ENCODE assay signal across 15 cellular contexts in genomic region chr3:147407495-147408179, GRCh38. TPM values are rescaled to one million over a fixed set of nuclear protein-coding genes. Genes with fewer than 3 reads are reported as not detected.
A peak's percentile ranks its signal among the peaks of the same experiment; 100 is the strongest.
DNase-seq lines count a peak whose midpoint lies in the region; ATAC-seq, FAIRE-seq and TF ChIP-seq lines count a peak whose summit lies in the region.
"Had no signal": no experiment of that assay in that cellular context is flagged by ENCODE, and none has a peak within 500 bp of the region (broad histone marks: within the 10 kb centered on the region; RNA-seq: fewer than 3 reads in every experiment).

No MANE protein-coding gene starts in this region.

- H3K9me3 Mint-ChIP-seq in astrocyte (ENCODE audit: unreplicated experiment) (peaks cover 31% of the 10 kb centered on the region), type B pancreatic cell (no peaks in the 10 kb centered on the region)

- H3K9ac ChIP-seq in astrocyte (ENCODE audit: low read length) (peak overlapping the region; percentile 82), iPS-20b (ENCODE audit: low read depth, low read length) (peak overlapping the region; percentile 46; the same call in 1 of the 2 replicates)

- H2AFZ ChIP-seq in astrocyte (ENCODE audit: low read depth, low read length), result no peak overlapping the region

- H3K36me3 ChIP-seq in astrocyte (ENCODE audit: insufficient read depth, low read length) (no peaks in the 10 kb centered on the region), iPS-20b (ENCODE audit: insufficient read depth, low read depth, low read length) (no peaks in the 10 kb centered on the region)
- H3K36me3 ChIP-seq: gastroesophageal sphincter had no signal

- H3K27me3 ChIP-seq in right cardiac atrium (ENCODE audit: control insufficient read depth, insufficient read depth) (peaks cover 5% of the 10 kb centered on the region), astrocyte (ENCODE audit: insufficient read depth, low read length) (peaks cover 48% of the 10 kb centered on the region), iPS-20b (ENCODE audit: insufficient read depth, low read length) (peaks cover 100% of the 10 kb centered on the region)

- TF ChIP-seq CTCF in astrocyte (IDR thresholded peaks at IDR 0.05; ENCODE audit: insufficient read depth, low read depth, low read length) (no peak), type B pancreatic cell (conservative IDR thresholded peaks at IDR 0.05) (peak; percentile 36)

- H3K27me3 Mint-ChIP-seq in astrocyte (ENCODE audit: low read depth, unreplicated experiment) (peaks cover 86% of the 10 kb centered on the region), type B pancreatic cell (peaks cover 93% of the 10 kb centered on the region)

- no peak for FAIRE-seq in astrocyte (lab: Jason Lieb, UNC)
- FAIRE-seq: G401.6 had no signal

- H3K36me3 Mint-ChIP-seq in astrocyte (ENCODE audit: low read depth, unreplicated experiment) (no peaks in the 10 kb centered on the region), type B pancreatic cell (peaks cover 18% of the 10 kb centered on the region)

- H3K9me3 ChIP-seq in right cardiac atrium (ENCODE audit: control insufficient read depth, low read length) (no peaks in the 10 kb centered on the region), astrocyte (ENCODE audit: insufficient read depth, low read depth, low read length) (no peaks in the 10 kb centered on the region), iPS-20b (ENCODE audit: insufficient read depth, low read depth, low read length) (no peaks in the 10 kb centered on the region; the same call in 1 of the 2 replicates)

- 12% methylated on average over 27 of the region's 27 CpGs for WGBS in right cardiac atrium

- peak overlapping the region; percentile 88 for H3K4me2 ChIP-seq in astrocyte (ENCODE audit: low read length)

- H3K79me2 ChIP-seq in astrocyte (ENCODE audit: insufficient read depth, low read length), result peaks cover 79% of the 10 kb centered on the region

- peaks cover 13% of the 10 kb centered on the region for H4K20me1 ChIP-seq in astrocyte (ENCODE audit: insufficient read depth, low read length)

- H3K4me1 Mint-ChIP-seq in astrocyte (ENCODE audit: low read depth, unreplicated experiment), result peaks cover 4% of the 10 kb centered on the region
- peaks cover 20% of the 10 kb centered on the region for H3K4me1 Mint-ChIP-seq in type B pancreatic cell (ENCODE audit: unreplicated experiment)

- H3K4me1 ChIP-seq in right cardiac atrium (ENCODE audit: control insufficient read depth, insufficient read depth, low read length) (peaks cover 8% of the 10 kb centered on the region), astrocyte (ENCODE audit: insufficient read depth, low read length) (peaks cover 42% of the 10 kb centered on the region), iPS-20b (ENCODE audit: insufficient read depth, low read length) (peaks cover 31% of the 10 kb centered on the region; the same call in 1 of the 2 replicates)

- H3K4me3 Mint-ChIP-seq in astrocyte (ENCODE audit: unreplicated experiment) (no peak overlapping the region), type B pancreatic cell (peak overlapping the region; percentile 87)

- H3K4me3 ChIP-seq in right cardiac atrium (ENCODE audit: low read length), result peak overlapping the region; percentile 16
- H3K4me3 ChIP-seq in astrocyte (ENCODE audit: insufficient read depth, low read depth, low read length), result peak overlapping the region; percentile 82
- H3K4me3 ChIP-seq in iPS-20b (ENCODE audit: low read length), result peak overlapping the region; percentile 64
- H3K4me3 ChIP-seq: gastroesophageal sphincter had no signal

- DNase-seq in right cardiac atrium, result no peak
- DNase-seq in left ventricle myocardium superior, result no peak
- DNase-seq in astrocyte (ENCODE audit: low read depth), result no peak
- no peak for DNase-seq in type B pancreatic cell (ENCODE audit: extremely low spot score, unreplicated experiment)
- DNase-seq in NCI-H774 (lab: John Stamatoyannopoulos, UW), result no peak
- no peak for DNase-seq in DMS53 treated with DMSO at 0.1 percent for 48 hours (lab: John Stamatoyannopoulos, UW; ENCODE audit: unreplicated experiment)
- no peak for DNase-seq in germinal center (ENCODE audit: low spot score)
- DNase-seq: effector memory CD4-positive, alpha-beta T cell; left cardiac atrium; NCI-H446; T-helper 9 cell had no signal

- H3K27ac ChIP-seq in right cardiac atrium (ENCODE audit: low read length) (no peak overlapping the region), astrocyte (ENCODE audit: low read depth, low read length) (peak overlapping the region; percentile 81), iPS-20b (ENCODE audit: low read length) (no peak overlapping the region)
- H3K27ac ChIP-seq: gastroesophageal sphincter had no signal

- H3K27ac Mint-ChIP-seq in astrocyte (ENCODE audit: unreplicated experiment) (peak overlapping the region; percentile 50), type B pancreatic cell (peak overlapping the region; percentile 85)

- ATAC-seq in right cardiac atrium (no peak), left ventricle myocardium superior (no peak)
- ATAC-seq: gastroesophageal sphincter, left cardiac atrium had no signal

- intact Hi-C loops in right cardiac atrium (cut with DNase I) (no loop called here), left ventricle myocardium superior (cut with micrococcal nuclease) (no loop called here)

RNA-seq across cellular contexts. Expression of gene ZIC4, which starts 1.3 kb away (rescaled TPM):
- total RNA-seq in right cardiac atrium (not detected), left ventricle myocardium superior (not detected), astrocyte (not detected in 2 replicates), type B pancreatic cell (ENCODE audit: low replicate concordance) (40.2 TPM in 1 of 2 replicates, not detected in the other)
- polyA plus RNA-seq in right cardiac atrium, result not detected
- total RNA-seq: activated CD8-positive, alpha-beta memory T cell treated with anti-CD3 and anti-CD28 coated beads for 36 hours; left cardiac atrium had no signal

RNA-seq across cellular contexts. Expression of gene ZIC1, which starts 1.5 kb away (rescaled TPM):
- total RNA-seq in right cardiac atrium, result under 1 TPM in 1 of 4 donors, not detected in 3; 0.95 TPM
- polyA plus RNA-seq in right cardiac atrium, result not detected
- total RNA-seq in left ventricle myocardium superior, result not detected
- total RNA-seq in astrocyte, result 0.19 and 0.30 TPM in 2 replicates
- 184 TPM in 1 of 2 replicates, not detected in the other for total RNA-seq in type B pancreatic cell (ENCODE audit: low replicate concordance)
- total RNA-seq: activated CD8-positive, alpha-beta memory T cell treated with anti-CD3 and anti-CD28 coated beads for 36 hours; left cardiac atrium had no signal

Comparison
In these comparisons a context has a peak if more than half of its experiments do, and no peak if none do; other contexts are left out.
1. H3K4me3 ChIP-seq: peak in every context shown above with its lines; median percentile 82 in astrocyte; 64 in iPS-20b; 16 in right cardiac atrium.